19 cellular contexts compared by ENCODE assay signal in the genomic region with DNA sequence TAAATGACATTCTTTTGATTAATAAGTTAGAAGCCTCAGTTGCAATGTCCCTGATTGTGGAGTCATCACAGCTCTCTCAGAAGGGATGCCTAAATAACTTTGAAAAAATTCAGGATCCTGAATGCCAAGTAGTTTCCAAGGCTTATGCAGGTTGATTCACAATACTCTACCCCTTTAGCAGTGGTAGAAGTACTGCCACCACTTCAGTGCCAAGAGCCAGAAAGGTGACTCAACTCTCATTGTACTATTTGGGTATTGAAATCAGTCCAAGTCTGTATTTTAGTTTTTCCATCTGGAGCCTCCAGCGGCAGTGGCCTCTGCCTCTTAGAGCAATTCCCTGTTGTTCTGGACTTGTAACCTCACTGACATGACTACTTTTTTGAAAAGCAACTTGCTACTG.
DNase-seq lines count a peak whose midpoint lies in the region; ATAC-seq, FAIRE-seq and TF ChIP-seq lines count a peak whose summit lies in the region.
"Had no signal": no experiment of that assay in that cellular context is flagged by ENCODE, and none has a peak within 500 bp of the region (broad histone marks: within the 10 kb centered on the region; RNA-seq: fewer than 3 reads in every experiment).

No MANE protein-coding gene starts in this region.

- TF ChIP-seq CTCF in SK-N-SH (IDR thresholded peaks at IDR 0.05) (no peak), bronchial epithelial cell (IDR thresholded peaks at IDR 0.05; ENCODE audit: insufficient read depth, low read length, severe bottlenecking) (no peak)

- no peaks in the 10 kb centered on the region for H3K9me2 ChIP-seq in SK-N-SH

- no peak overlapping the region for H3K9ac ChIP-seq in SK-N-SH

- POLR2A ChIA-PET in SK-N-SH (lab: Yijun Ruan, JAX): no interaction called here

- H3K27me3 ChIP-seq in SK-N-SH (ENCODE audit: insufficient read depth): no peaks in the 10 kb centered on the region
- H3K27me3 ChIP-seq in bronchial epithelial cell (ENCODE audit: control insufficient read depth, insufficient read depth, low read length): no peaks in the 10 kb centered on the region
- no peaks in the 10 kb centered on the region for H3K27me3 ChIP-seq in small intestine (ENCODE audit: control insufficient read depth in 2 of 2, insufficient read depth in 2 of 2, low read length in 2 of 2)

- H3K36me3 ChIP-seq in SK-N-SH (replicated peaks in 1 of 2; ENCODE audit: control insufficient read depth in 1 of 2, insufficient read depth in 2 of 2, low read length in 1 of 2): no peaks in the 10 kb centered on the region
- H3K36me3 ChIP-seq in bronchial epithelial cell (ENCODE audit: control insufficient read depth, insufficient read depth, low read length): no peaks in the 10 kb centered on the region
- no peaks in the 10 kb centered on the region for H3K36me3 ChIP-seq in small intestine (ENCODE audit: control insufficient read depth in 2 of 2, insufficient read depth in 2 of 2, low read length in 2 of 2)

- 55% methylated on average over 1 of the region's 1 CpG for WGBS in SK-N-SH (ENCODE audit: low lambda C conversion rate)
- 56 to 83% (median 83%) methylated on average over 1 of the region's 1 CpG for WGBS in small intestine, 3 donors

- H2AFZ ChIP-seq in SK-N-SH (ENCODE audit: low read depth): no peak overlapping the region

- H3K4me1 ChIP-seq in SK-N-SH (ENCODE audit: control insufficient read depth in 1 of 2, insufficient read depth in 2 of 2, low read depth in 1 of 2, low read length in 1 of 2): no peaks in the 10 kb centered on the region
- H3K4me1 ChIP-seq in small intestine (ENCODE audit: control insufficient read depth in 2 of 2, insufficient read depth in 1 of 2, low read depth in 1 of 2, low read length in 1 of 2): no peaks in the 10 kb centered on the region

- no peak overlapping the region for H3K4me2 ChIP-seq in SK-N-SH

- no peak overlapping the region for H3K4me3 ChIP-seq in SK-N-SH (ENCODE audit: low read depth in 2 of 2, low read length in 1 of 2)
- H3K4me3 ChIP-seq in bronchial epithelial cell (ENCODE audit: low read depth, low read length): no peak overlapping the region
- H3K4me3 ChIP-seq in small intestine (ENCODE audit: low read depth in 1 of 2, low read length in 2 of 2): no peak overlapping the region
- H3K4me3 ChIP-seq: K562 had no signal

- no peaks in the 10 kb centered on the region for H4K20me1 ChIP-seq in SK-N-SH (ENCODE audit: insufficient read depth)

- peak; percentile 36; the same call in 2 of the 3 replicates for ATAC-seq in SK-N-SH treated with all-trans-retinoic acid at 6 μM for 48 hours
- no peak for ATAC-seq in HG03175 (IDR thresholded peaks at IDR 0.05; ENCODE audit: unreplicated experiment)
- ATAC-seq: K562 had no signal

- no peak for DNase-seq in SK-N-SH
- peak; percentile 18 for DNase-seq in M059J (ENCODE audit: low read depth)
- peak; percentile 63 for DNase-seq in bronchial epithelial cell (ENCODE audit: low read depth)
- DNase-seq in myocyte (ENCODE audit: low read depth): peak; percentile 64
- no peak for DNase-seq in small intestine
- no peak for DNase-seq in NCI-H774 (lab: John Stamatoyannopoulos, UW)
- DNase-seq: 8988T, AML-193, NCI-H1092 treated with DMSO at 0.1 percent for 48 hours, NCI-H1436 treated with DMSO at 0.1 percent for 48 hours, NCI-H1930, NCI-H2227 treated with DMSO at 0.1 percent for 48 hours, NCI-H510A treated with DMSO at 0.1 percent for 48 hours, Right ventricle myocardium superior had no signal

- CTCF ChIA-PET in SK-N-SH (lab: Yijun Ruan, JAX): no interaction called here

- FAIRE-seq in bronchial epithelial cell (lab: Jason Lieb, UNC) (no peak), small intestine (lab: Jason Lieb, UNC) (no peak)
- FAIRE-seq: GM19239, K562 had no signal

- H3K79me2 ChIP-seq in SK-N-SH (ENCODE audit: insufficient read depth): no peaks in the 10 kb centered on the region

- no peak overlapping the region for H3K27ac ChIP-seq in SK-N-SH (ENCODE audit: low read depth in 2 of 2, low read length in 1 of 2)
- no peak overlapping the region for H3K27ac ChIP-seq in small intestine (ENCODE audit: low read depth in 1 of 2, low read length in 1 of 2)
- H3K27ac ChIP-seq: C4-2B had no signal

- no peak for TF ChIP-seq EP300 in SK-N-SH (IDR thresholded peaks at IDR 0.05; ENCODE audit: borderline replicate concordance in 1 of 2, low read depth in 1 of 2, low read length in 1 of 2)

- no peak for TF ChIP-seq RAD21 in SK-N-SH (IDR thresholded peaks at IDR 0.05; ENCODE audit: low read length)

- no peaks in the 10 kb centered on the region for H3K9me3 ChIP-seq in SK-N-SH
- H3K9me3 ChIP-seq in small intestine (ENCODE audit: control insufficient read depth, low read depth): no peaks in the 10 kb centered on the region

- H3F3A ChIP-seq in SK-N-SH (replicated peaks; ENCODE audit: insufficient read depth): no peaks in the 10 kb centered on the region

TF ChIP-seq in SK-N-SH treated with all-trans-retinoic acid at 6 μM for 48 hours, 23 proteins besides CTCF, POLR2A, EP300 and RAD21:
- no peak for TF ChIP-seq OSR1 (CRISPR knock-in tag; IDR thresholded peaks at IDR 0.05)

TF ChIP-seq in SK-N-SH, 30 proteins besides CTCF, POLR2A, EP300 and RAD21:
- TF ChIP-seq RCOR1 (IDR thresholded peaks at IDR 0.05; ENCODE audit: low read length): no peak
- TF ChIP-seq, protein P1, sequence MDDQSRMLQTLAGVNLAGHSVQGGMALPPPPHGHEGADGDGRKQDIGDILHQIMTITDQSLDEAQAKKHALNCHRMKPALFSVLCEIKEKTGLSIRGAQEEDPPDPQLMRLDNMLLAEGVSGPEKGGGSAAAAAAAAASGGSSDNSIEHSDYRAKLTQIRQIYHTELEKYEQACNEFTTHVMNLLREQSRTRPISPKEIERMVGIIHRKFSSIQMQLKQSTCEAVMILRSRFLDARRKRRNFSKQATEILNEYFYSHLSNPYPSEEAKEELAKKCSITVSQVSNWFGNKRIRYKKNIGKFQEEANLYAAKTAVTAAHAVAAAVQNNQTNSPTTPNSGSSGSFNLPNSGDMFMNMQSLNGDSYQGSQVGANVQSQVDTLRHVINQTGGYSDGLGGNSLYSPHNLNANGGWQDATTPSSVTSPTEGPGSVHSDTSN (IDR thresholded peaks at IDR 0.05): no peak
- TF ChIP-seq MXI1 (IDR thresholded peaks at IDR 0.05; ENCODE audit: low read depth, low read length): no peak
- no peak for TF ChIP-seq EZH2phosphoT487 (IDR thresholded peaks at IDR 0.05; ENCODE audit: borderline replicate concordance, low read depth)
- no peak for TF ChIP-seq FOXJ3 (CRISPR knock-in tag; IDR thresholded peaks at IDR 0.05)
- TF ChIP-seq RXRA (IDR thresholded peaks at IDR 0.05; ENCODE audit: borderline replicate concordance, low read depth): no peak
- TF ChIP-seq, protein P2, sequence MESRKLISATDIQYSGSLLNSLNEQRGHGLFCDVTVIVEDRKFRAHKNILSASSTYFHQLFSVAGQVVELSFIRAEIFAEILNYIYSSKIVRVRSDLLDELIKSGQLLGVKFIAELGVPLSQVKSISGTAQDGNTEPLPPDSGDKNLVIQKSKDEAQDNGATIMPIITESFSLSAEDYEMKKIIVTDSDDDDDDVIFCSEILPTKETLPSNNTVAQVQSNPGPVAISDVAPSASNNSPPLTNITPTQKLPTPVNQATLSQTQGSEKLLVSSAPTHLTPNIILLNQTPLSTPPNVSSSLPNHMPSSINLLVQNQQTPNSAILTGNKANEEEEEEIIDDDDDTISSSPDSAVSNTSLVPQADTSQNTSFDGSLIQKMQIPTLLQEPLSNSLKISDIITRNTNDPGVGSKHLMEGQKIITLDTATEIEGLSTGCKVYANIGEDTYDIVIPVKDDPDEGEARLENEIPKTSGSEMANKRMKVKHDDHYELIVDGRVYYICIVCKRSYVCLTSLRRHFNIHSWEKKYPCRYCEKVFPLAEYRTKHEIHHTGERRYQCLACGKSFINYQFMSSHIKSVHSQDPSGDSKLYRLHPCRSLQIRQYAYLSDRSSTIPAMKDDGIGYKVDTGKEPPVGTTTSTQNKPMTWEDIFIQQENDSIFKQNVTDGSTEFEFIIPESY (IDR thresholded peaks at IDR 0.05; ENCODE audit: borderline replicate concordance, low read depth): no peak
- TF ChIP-seq TCF12 (IDR thresholded peaks at IDR 0.05): no peak
- no peak for TF ChIP-seq POLR2AphosphoS5 (IDR thresholded peaks at IDR 0.05; ENCODE audit: low read depth, low read length)
- no peak for TF ChIP-seq NFIC (IDR thresholded peaks at IDR 0.05; ENCODE audit: borderline replicate concordance)

Comparison
In these comparisons a context has a peak if more than half of its experiments do, and no peak if none do; other contexts are left out.
1. DNase-seq: peak in M059J (single experiment), bronchial epithelial cell (single experiment) and myocyte (single experiment); none in SK-N-SH (single experiment), small intestine (single experiment) and NCI-H774 (single experiment).